12 cellular contexts compared by ENCODE assay signal in the genomic region with DNA sequence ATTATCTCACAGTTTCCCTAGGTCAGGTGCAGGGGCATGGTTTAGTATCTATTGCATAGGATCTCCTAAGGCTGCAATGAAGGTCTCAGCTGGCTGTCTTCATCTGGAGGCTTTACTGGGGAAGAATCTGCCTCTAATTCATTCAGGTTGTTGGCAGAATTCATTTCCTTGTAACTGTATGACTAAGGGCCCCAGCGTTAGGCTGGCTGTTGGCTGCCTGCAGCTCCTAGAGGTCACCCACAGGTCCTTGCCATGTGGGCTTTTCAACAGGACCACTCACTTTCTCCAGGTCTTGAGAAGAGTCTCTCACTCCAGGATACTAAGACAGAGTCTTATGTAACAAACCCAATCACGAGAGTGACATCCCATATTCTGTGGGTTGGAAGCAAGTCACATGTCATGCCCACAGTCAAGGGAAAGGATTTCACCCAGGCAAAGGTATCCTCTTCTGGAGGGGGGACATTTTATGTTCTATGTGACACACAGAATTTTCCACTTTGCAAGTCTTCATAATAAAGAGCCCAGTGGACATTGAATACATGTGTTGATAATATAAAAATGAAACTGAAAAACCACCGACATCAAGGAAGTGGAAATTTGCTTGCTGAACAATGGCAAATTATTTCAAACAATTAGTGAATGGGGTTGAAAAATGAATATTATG. TPM values are rescaled to one million over a fixed set of nuclear protein-coding genes. Genes with fewer than 3 reads are reported as not detected.
DNase-seq lines count a peak whose midpoint lies in the region; ATAC-seq and TF ChIP-seq lines count a peak whose summit lies in the region.
"Had no signal": no experiment of that assay in that cellular context is flagged by ENCODE, and none has a peak within 500 bp of the region (broad histone marks: within the 10 kb centered on the region; RNA-seq: fewer than 3 reads in every experiment).

No MANE protein-coding gene starts in this region.

- H3K9me2 ChIP-seq in Karpas-422 (replicated peaks; ENCODE audit: insufficient read depth, low read length) = no peaks in the 10 kb centered on the region

- H3K9me3 ChIP-seq in Karpas-422 (ENCODE audit: low read length) (no peaks in the 10 kb centered on the region), osteoblast (ENCODE audit: low read depth, low read length) (no peaks in the 10 kb centered on the region)

- ATAC-seq in GM18519 (IDR thresholded peaks at IDR 0.05; ENCODE audit: low FRiP score, unreplicated experiment) (peak; percentile 72), GM21723 (IDR thresholded peaks at IDR 0.05; ENCODE audit: unreplicated experiment) (peak; percentile 74), HG03469 (IDR thresholded peaks at IDR 0.05; ENCODE audit: unreplicated experiment) (no peak), HG03439 (IDR thresholded peaks at IDR 0.05; ENCODE audit: unreplicated experiment) (no peak)
- ATAC-seq: left colon, PC-3 had no signal

- no peak overlapping the region for H3K9ac ChIP-seq in Karpas-422 (ENCODE audit: low read length)

- H4K20me1 ChIP-seq in Karpas-422 (ENCODE audit: insufficient read depth, low read depth, low read length) (no peaks in the 10 kb centered on the region), osteoblast (ENCODE audit: insufficient read depth, low read length) (no peaks in the 10 kb centered on the region)

- H3K36me3 ChIP-seq in Karpas-422 (ENCODE audit: insufficient read depth, low read length) (no peaks in the 10 kb centered on the region), osteoblast (ENCODE audit: insufficient read depth, low read length) (no peaks in the 10 kb centered on the region)

- H3K27ac ChIP-seq in Karpas-422 (ENCODE audit: low read length) (no peak overlapping the region), osteoblast (ENCODE audit: low read depth, low read length) (no peak overlapping the region)

- no peak overlapping the region for H3K4me3 ChIP-seq in Karpas-422 (ENCODE audit: low read length)
- no peak overlapping the region for H3K4me3 ChIP-seq in osteoblast (ENCODE audit: insufficient read depth, low read length)

- DNase-seq in Karpas-422 (no peak), osteoblast (ENCODE audit: insufficient read length, low spot score, missing footprints) (no peak), SKM-1 treated with dmso at 0.1 percent for 144 hours (lab: John Stamatoyannopoulos, UW; ENCODE audit: unreplicated experiment) (no peak), SKM-1 (lab: John Stamatoyannopoulos, UW; ENCODE audit: unreplicated experiment) (no peak)
- DNase-seq: left colon; PC-3; stimulated activated CD4-positive, alpha-beta T cell treated with anti-CD3 and anti-CD28 coated beads, Interleukin-1b, Interleukin-23, amount 100 ng/mL, for 48 hours had no signal

- H3K4me1 ChIP-seq in Karpas-422 (ENCODE audit: low read length) (no peaks in the 10 kb centered on the region), osteoblast (ENCODE audit: insufficient read depth, low read length) (peaks cover 8% of the 10 kb centered on the region)

- H3K79me2 ChIP-seq in Karpas-422 (ENCODE audit: low read length) = no peaks in the 10 kb centered on the region
- H3K79me2 ChIP-seq in osteoblast (ENCODE audit: insufficient read depth, low read length) = no peaks in the 10 kb centered on the region

- no peak overlapping the region for H2AFZ ChIP-seq in Karpas-422 (ENCODE audit: low read length)
- H2AFZ ChIP-seq in osteoblast (ENCODE audit: low read length) = peak overlapping the region; percentile 71

- TF ChIP-seq CTCF in osteoblast (IDR thresholded peaks at IDR 0.05; ENCODE audit: extremely low read depth, low read depth, low read length) = no peak

- no peaks in the 10 kb centered on the region for H3K27me3 ChIP-seq in Karpas-422 (ENCODE audit: low read length)
- no peaks in the 10 kb centered on the region for H3K27me3 ChIP-seq in osteoblast (ENCODE audit: insufficient read depth, low read length)

- H3K4me2 ChIP-seq in Karpas-422 (ENCODE audit: low read depth, low read length, poor library complexity, severe bottlenecking) (peak overlapping the region; percentile 38), osteoblast (ENCODE audit: insufficient read depth, low read length) (peak overlapping the region; percentile 50)

RNA-seq across cellular contexts. Expression of a gene that starts 38.2 kb away (rescaled TPM):
- total RNA-seq in Karpas-422 (2014; rRNA removed; shearing (Covaris generic); ENCODE audit: low replicate concordance) = not detected in 2 replicates
- total RNA-seq in osteoblast = not detected in 2 replicates
- total RNA-seq: Daoy, left colon, PC-3 had no signal

Comparison
In these comparisons a context has a peak if more than half of its experiments do, and no peak if none do; other contexts are left out.
1. ATAC-seq: peak in GM18519 (single experiment) and GM21723 (single experiment); none in HG03469 (single experiment) and HG03439 (single experiment).